Comparison of ENCODE assay signal across 1 cellular context in the genomic region with DNA sequence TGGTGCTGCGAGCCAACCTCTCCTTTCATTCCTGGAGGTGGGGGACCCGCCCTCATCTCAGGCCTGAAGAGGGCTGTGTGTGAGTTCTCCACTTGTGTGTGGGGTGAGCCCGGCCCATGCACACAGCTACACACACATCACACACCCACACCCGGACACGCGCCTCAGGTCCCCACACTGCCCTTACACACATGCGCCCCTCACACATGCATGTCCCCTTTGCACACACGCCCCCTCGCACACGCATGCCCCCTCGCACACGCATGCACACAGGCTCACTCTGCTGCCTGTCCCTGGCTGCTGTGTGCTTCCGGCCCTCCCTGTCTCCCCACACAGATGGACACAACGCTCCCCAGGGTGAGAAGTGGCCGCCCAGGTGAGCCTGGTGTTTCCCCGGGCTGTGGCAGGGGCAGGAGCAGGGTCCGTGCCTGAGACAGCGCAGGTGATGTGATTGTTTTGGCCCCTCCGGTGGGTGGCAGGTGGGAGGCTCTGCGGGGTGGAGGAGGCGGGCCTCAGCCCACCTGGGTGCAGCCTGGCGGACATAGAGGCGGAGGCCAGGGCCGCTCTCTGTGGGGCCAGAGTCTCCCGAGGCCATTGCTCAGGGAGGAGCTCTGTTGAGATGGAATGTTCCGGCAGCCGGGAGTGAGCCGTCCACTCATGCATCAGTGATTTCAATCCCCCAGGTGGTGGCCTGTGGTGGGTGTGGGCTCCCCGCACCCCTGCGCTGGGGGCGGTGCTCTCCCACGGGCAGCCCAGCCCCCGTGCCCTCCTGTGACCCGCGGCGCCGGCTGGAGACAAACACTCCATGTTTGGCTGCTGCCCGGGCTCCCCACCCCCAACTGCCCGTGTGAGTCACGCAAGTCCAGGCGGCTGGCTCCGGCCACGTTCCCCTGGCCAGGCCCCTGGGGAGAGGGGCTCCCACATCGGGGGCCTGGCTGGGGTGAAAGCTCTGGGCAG.
TF ChIP-seq lines count a peak whose summit lies in the region.

No MANE protein-coding gene starts in this region.

TF ChIP-seq in GM12878, 131 proteins besides CTCF, POLR2A, EP300 and RAD21:
- TF ChIP-seq TCF3 (IDR thresholded peaks at IDR 0.05; ENCODE audit: borderline replicate concordance, insufficient read depth, low read depth, low read length), result 0 out of 2 replicates have a peak, but pooled peaks have one; percentile 56
- TF ChIP-seq, protein P1, sequence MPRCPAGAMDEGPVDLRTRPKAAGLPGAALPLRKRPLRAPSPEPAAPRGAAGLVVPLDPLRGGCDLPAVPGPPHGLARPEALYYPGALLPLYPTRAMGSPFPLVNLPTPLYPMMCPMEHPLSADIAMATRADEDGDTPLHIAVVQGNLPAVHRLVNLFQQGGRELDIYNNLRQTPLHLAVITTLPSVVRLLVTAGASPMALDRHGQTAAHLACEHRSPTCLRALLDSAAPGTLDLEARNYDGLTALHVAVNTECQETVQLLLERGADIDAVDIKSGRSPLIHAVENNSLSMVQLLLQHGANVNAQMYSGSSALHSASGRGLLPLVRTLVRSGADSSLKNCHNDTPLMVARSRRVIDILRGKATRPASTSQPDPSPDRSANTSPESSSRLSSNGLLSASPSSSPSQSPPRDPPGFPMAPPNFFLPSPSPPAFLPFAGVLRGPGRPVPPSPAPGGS (IDR thresholded peaks at IDR 0.05; ENCODE audit: borderline replicate concordance, insufficient read depth, low read depth, low read length, poor library complexity, severe bottlenecking), result peak; percentile 94
- TF ChIP-seq NR2F1 (conservative IDR thresholded peaks at IDR 0.05), result no peak
